Comparison of ENCODE assay signal across 9 cellular contexts in genomic region chr16:785563-786535, GRCh38. TPM values are rescaled to one million over a fixed set of nuclear protein-coding genes. Genes with fewer than 3 reads are reported as not detected.
A peak's percentile ranks its signal among the peaks of the same experiment; 100 is the strongest.
DNase-seq lines count a peak whose midpoint lies in the region; ATAC-seq and TF ChIP-seq lines count a peak whose summit lies in the region.
"Had no signal": no experiment of that assay in that cellular context is flagged by ENCODE, and none has a peak within 500 bp of the region (broad histone marks: within the 10 kb centered on the region; RNA-seq: fewer than 3 reads in every experiment).

No MANE protein-coding gene starts in this region.

- peaks cover 14% of the 10 kb centered on the region for H3K27me3 Mint-ChIP-seq in GM23338 (ENCODE audit: insufficient read depth, low read depth, poor library complexity)

- H2AFZ ChIP-seq in GM23338: no peak overlapping the region
- no peak overlapping the region for H2AFZ ChIP-seq in hepatocyte

- TF ChIP-seq POLR2A in spleen (IDR thresholded peaks at IDR 0.05): no peak

- H3K4me1 ChIP-seq in GM23338 (ENCODE audit: insufficient read depth): no peaks in the 10 kb centered on the region
- peaks cover 7% of the 10 kb centered on the region for H3K4me1 ChIP-seq in hepatocyte (ENCODE audit: insufficient read depth)
- H3K4me1 ChIP-seq in spleen: peaks cover 17 to 45% (median 33%) of the 10 kb centered on the region in 6 donors

- DNase-seq in AG08395 (ENCODE audit: low spot score) (peak; percentile 63), GM23338 (ENCODE audit: low spot score) (peak; percentile 93), T-helper 2 cell (peak; percentile 49 to 66 (median 60)), amygdala (lab: John Stamatoyannopoulos, UW) (peak in 34 of 56 donors; percentile 1 to 72 (median 20)), hepatocyte (ENCODE audit: low spot score) (peak; percentile 85), spleen (peak; percentile 93)

- H3K4me3 ChIP-seq in GM23338 (no peak overlapping the region), hepatocyte (no peak overlapping the region), spleen (peak overlapping the region in 1 of 8 donors; percentile 99)

- H3K36me3 Mint-ChIP-seq in GM23338 (ENCODE audit: low read depth): peaks cover 6% of the 10 kb centered on the region; the same call in 1 of the 3 replicates

- H4K20me1 ChIP-seq in GM23338 (replicated peaks; ENCODE audit: insufficient read depth): peaks cover 6% of the 10 kb centered on the region
- peaks cover 5% of the 10 kb centered on the region for H4K20me1 ChIP-seq in hepatocyte (ENCODE audit: insufficient read depth, poor library complexity, severe bottlenecking)

- no peaks in the 10 kb centered on the region for H3K9me3 Mint-ChIP-seq in GM23338

- H3F3A ChIP-seq in GM23338 (replicated peaks; ENCODE audit: low read depth): no peaks in the 10 kb centered on the region

- no peaks in the 10 kb centered on the region for H3K27me3 ChIP-seq in GM23338 (ENCODE audit: insufficient read depth)
- H3K27me3 ChIP-seq in hepatocyte: no peaks in the 10 kb centered on the region
- H3K27me3 ChIP-seq in spleen (replicated peaks in 1 of 7): peaks cover 0 to 31% (median 22%) of the 10 kb centered on the region in 7 donors

- no peaks in the 10 kb centered on the region for H3K4me1 Mint-ChIP-seq in GM23338

- peak; percentile 74 to 90 for TF ChIP-seq CTCF in GM23338 (conservative IDR thresholded peaks at IDR 0.05; ENCODE audit: low read depth in 2 of 2)
- TF ChIP-seq CTCF in hepatocyte (IDR thresholded peaks at IDR 0.05; ENCODE audit: poor library complexity): peak; percentile 66
- TF ChIP-seq CTCF in spleen (IDR thresholded peaks at IDR 0.05 in 8 of 11, conservative IDR thresholded peaks at IDR 0.05 in 3 of 11): peak; percentile 46 to 92 (median 79)

- H3K9me2 ChIP-seq in GM23338 (ENCODE audit: insufficient read depth): no peaks in the 10 kb centered on the region
- no peaks in the 10 kb centered on the region for H3K9me2 ChIP-seq in hepatocyte (replicated peaks; ENCODE audit: insufficient read depth)

- intact Hi-C loops in spleen (cut with DNase I; ENCODE audit: low total_unique reads): loop anchor here (5.0 kb wide), 1 partner anchor 74 kb away; no protein-coding TSS in a partner anchor

- H3K36me3 ChIP-seq in GM23338 (ENCODE audit: insufficient read depth) (no peaks in the 10 kb centered on the region), hepatocyte (replicated peaks; ENCODE audit: insufficient read depth, low read depth) (no peaks in the 10 kb centered on the region), spleen (peaks cover 0 to 35% (median 11%) of the 10 kb centered on the region in 6 donors)

- H3K4me2 ChIP-seq in GM23338: no peak overlapping the region
- no peak overlapping the region for H3K4me2 ChIP-seq in hepatocyte

- WGBS in hepatocyte (ENCODE audit: low lambda C conversion rate, missing lambda C conversion rate): 75% methylated on average over 37 of the region's 58 CpGs
- WGBS in spleen, 5 donors: 64 to 78% (median 68%) methylated on average over 25 to 58 of the region's 58 CpGs

- peak; percentile 72 for ATAC-seq in GM23338
- no peak for ATAC-seq in HG03139 (IDR thresholded peaks at IDR 0.05; ENCODE audit: unreplicated experiment)
- no peak for ATAC-seq in GM19351 (IDR thresholded peaks at IDR 0.05; ENCODE audit: unreplicated experiment)

- no peak overlapping the region for H3K27ac ChIP-seq in GM23338 (ENCODE audit: low read depth)
- H3K27ac ChIP-seq in hepatocyte: no peak overlapping the region
- peak overlapping the region in 1 of 8 donors; percentile 40 for H3K27ac ChIP-seq in spleen

- H3K27ac Mint-ChIP-seq in GM23338: no peak overlapping the region

- H3K4me3 Mint-ChIP-seq in GM23338: peak overlapping the region; percentile 58

- H3K79me2 ChIP-seq in GM23338 (replicated peaks; ENCODE audit: insufficient read depth) (peaks cover 11% of the 10 kb centered on the region; the same call in 1 of the 2 replicates), hepatocyte (peaks cover 19% of the 10 kb centered on the region)

- no peaks in the 10 kb centered on the region for H3K9me3 ChIP-seq in hepatocyte (ENCODE audit: low read depth)
- no peaks in the 10 kb centered on the region for H3K9me3 ChIP-seq in spleen

TF ChIP-seq in GM23338, 12 proteins besides CTCF, POLR2A, EP300 and RAD21:
- TF ChIP-seq STAT1 (IDR thresholded peaks at IDR 0.05; ENCODE audit: unreplicated experiment) (no peak), POLR2AphosphoS5 (IDR thresholded peaks at IDR 0.05; ENCODE audit: low read depth) (no peak; the same call in 1 of the 2 replicates), CREB1 (CRISPR knock-in tag; IDR thresholded peaks at IDR 0.05; ENCODE audit: low read depth) (peak; percentile 57)
- TF ChIP-seq, protein P1, sequence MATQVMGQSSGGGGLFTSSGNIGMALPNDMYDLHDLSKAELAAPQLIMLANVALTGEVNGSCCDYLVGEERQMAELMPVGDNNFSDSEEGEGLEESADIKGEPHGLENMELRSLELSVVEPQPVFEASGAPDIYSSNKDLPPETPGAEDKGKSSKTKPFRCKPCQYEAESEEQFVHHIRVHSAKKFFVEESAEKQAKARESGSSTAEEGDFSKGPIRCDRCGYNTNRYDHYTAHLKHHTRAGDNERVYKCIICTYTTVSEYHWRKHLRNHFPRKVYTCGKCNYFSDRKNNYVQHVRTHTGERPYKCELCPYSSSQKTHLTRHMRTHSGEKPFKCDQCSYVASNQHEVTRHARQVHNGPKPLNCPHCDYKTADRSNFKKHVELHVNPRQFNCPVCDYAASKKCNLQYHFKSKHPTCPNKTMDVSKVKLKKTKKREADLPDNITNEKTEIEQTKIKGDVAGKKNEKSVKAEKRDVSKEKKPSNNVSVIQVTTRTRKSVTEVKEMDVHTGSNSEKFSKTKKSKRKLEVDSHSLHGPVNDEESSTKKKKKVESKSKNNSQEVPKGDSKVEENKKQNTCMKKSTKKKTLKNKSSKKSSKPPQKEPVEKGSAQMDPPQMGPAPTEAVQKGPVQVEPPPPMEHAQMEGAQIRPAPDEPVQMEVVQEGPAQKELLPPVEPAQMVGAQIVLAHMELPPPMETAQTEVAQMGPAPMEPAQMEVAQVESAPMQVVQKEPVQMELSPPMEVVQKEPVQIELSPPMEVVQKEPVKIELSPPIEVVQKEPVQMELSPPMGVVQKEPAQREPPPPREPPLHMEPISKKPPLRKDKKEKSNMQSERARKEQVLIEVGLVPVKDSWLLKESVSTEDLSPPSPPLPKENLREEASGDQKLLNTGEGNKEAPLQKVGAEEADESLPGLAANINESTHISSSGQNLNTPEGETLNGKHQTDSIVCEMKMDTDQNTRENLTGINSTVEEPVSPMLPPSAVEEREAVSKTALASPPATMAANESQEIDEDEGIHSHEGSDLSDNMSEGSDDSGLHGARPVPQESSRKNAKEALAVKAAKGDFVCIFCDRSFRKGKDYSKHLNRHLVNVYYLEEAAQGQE (IDR thresholded peaks at IDR 0.05; ENCODE audit: unreplicated experiment): no peak

RNA-seq across cellular contexts. Expression of gene RPUSD1, which starts 2.3 kb away (rescaled TPM):
- total RNA-seq in GM23338 (2014; rRNA removed; shearing (Covaris generic)): 41.9 and 79.5 TPM in 2 replicates
- polyA plus RNA-seq in GM23338 (2016; fragmentation: Nextera tagmentation; extraction: Ambion mirVana): 19.1 and 20.7 TPM in 2 replicates
- 25.2 and 27.6 TPM in 2 replicates for total RNA-seq in hepatocyte
- 34.5 and 37.8 TPM in 2 replicates for polyA plus RNA-seq in hepatocyte
- 10 to 100 TPM; 18.8 to 28.7 (median 22.0) TPM for total RNA-seq in spleen
- 10 to 100 TPM; 17.9 to 34.2 (median 19.9) TPM for polyA plus RNA-seq in spleen

RNA-seq across cellular contexts. Expression of gene CHTF18, which starts 2.6 kb away (rescaled TPM):
- 108 and 129 TPM in 2 replicates for total RNA-seq in GM23338 (2014; rRNA removed; shearing (Covaris generic))
- polyA plus RNA-seq in GM23338 (2016; fragmentation: Nextera tagmentation; extraction: Ambion mirVana) (61.3 and 69.2 TPM in 2 replicates), hepatocyte (18.1 and 21.6 TPM in 2 replicates), spleen (10 to 100 TPM; 23.6 to 55.0 (median 32.3) TPM)
- total RNA-seq in hepatocyte (5.1 and 9.7 TPM in 2 replicates), spleen (10 to 100 TPM in 6 of 7 donors, 1 to 10 TPM in 1; 8.9 to 30.2 (median 18.5) TPM)

RNA-seq across cellular contexts. Expression of gene GNG13, which starts 14.7 kb away (rescaled TPM):
- total RNA-seq in GM23338 (2014; rRNA removed; shearing (Covaris generic)): not detected in 2 replicates
- polyA plus RNA-seq in GM23338 (2016; fragmentation: Nextera tagmentation; extraction: Ambion mirVana) (0.29 and 0.30 TPM in 2 replicates), hepatocyte (not detected in 2 replicates), spleen (not detected)
- total RNA-seq in hepatocyte (not detected in 2 replicates), spleen (not detected)
- total RNA-seq: skeletal muscle tissue had no signal

RNA-seq across cellular contexts. Expression of gene MSLN, which starts 25.3 kb away (rescaled TPM):
- 0.10 TPM in 1 of 2 replicates, not detected in the other for total RNA-seq in GM23338 (2014; rRNA removed; shearing (Covaris generic))
- not detected in 2 replicates for polyA plus RNA-seq in GM23338 (2016; fragmentation: Nextera tagmentation; extraction: Ambion mirVana)
- 2.4 and 2.5 TPM in 2 replicates for total RNA-seq in hepatocyte
- 5.6 and 8.0 TPM in 2 replicates for polyA plus RNA-seq in hepatocyte
- under 1 TPM in 3 of 7 donors, not detected in 4; 0.32 to 0.70 (median 0.51) TPM for total RNA-seq in spleen
- polyA plus RNA-seq in spleen: 1 to 10 TPM in 1 of 3 donors, under 1 TPM in 2; 0.22 to 1.1 (median 0.26) TPM

RNA-seq across cellular contexts. Expression of gene CIAO3, which starts 45.1 kb away (rescaled TPM):
- total RNA-seq in GM23338 (2014; rRNA removed; shearing (Covaris generic)): 19.2 and 42.3 TPM in 2 replicates
- polyA plus RNA-seq in GM23338 (2016; fragmentation: Nextera tagmentation; extraction: Ambion mirVana) (13.0 and 15.4 TPM in 2 replicates), hepatocyte (42.8 and 61.8 TPM in 2 replicates), spleen (10 to 100 TPM; 34.1 to 80.4 (median 37.7) TPM)
- total RNA-seq in hepatocyte (28.5 and 39.0 TPM in 2 replicates), spleen (10 to 100 TPM; 24.9 to 60.2 (median 39.5) TPM)

Comparison
In these comparisons a context has a peak if more than half of its experiments do, and no peak if none do; other contexts are left out.
1. DNase-seq: peak in every context shown above with its lines; median percentile 93 in GM23338; 93 in spleen; 85 in hepatocyte; 63 in AG08395; 60 in T-helper 2 cell; 20 in amygdala.